8 cellular contexts compared by ENCODE assay signal in the genomic region with DNA sequence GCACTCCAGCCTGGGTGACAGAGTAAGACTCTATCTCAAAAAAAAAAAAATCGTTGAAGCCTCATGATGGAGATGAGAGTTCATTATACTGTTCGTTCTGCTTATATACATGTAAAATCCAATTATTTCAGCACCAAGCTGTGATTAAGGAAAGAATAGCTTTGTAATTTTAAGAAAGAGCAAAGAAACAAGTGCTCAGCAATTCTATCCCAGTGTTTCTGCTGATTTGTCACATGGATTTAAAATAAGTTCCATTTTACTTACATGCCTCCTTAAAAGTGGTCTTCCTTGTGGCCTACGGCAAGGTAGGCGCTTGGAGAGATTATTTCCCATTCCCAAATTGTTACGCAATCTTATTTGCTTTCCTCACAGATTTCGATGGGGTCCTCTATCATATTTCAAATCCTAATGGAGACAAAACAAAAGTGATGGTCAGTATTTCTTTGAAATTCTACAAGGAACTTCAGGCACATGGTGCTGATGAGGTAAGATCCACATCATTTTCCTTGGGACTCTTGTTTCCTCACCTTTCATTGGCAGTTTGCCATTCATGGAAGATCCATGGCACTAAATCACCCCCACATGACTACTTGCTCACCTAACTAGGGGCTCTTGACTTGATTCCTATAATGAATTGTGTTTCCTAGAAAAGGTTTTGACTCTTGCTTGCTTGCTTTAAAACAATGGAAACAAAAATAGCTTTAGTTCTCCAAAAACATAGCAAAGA. TPM values are rescaled to one million over a fixed set of nuclear protein-coding genes. Genes with fewer than 3 reads are reported as not detected.
DNase-seq lines count a peak whose midpoint lies in the region; ATAC-seq and TF ChIP-seq lines count a peak whose summit lies in the region.

No MANE protein-coding gene starts in this region.

- H3K36me3 ChIP-seq in CD8-positive, alpha-beta T cell (ENCODE audit: insufficient read depth, low read length), result peaks cover 42% of the 10 kb centered on the region
- H3K36me3 ChIP-seq in MM.1S (replicated peaks; ENCODE audit: insufficient read depth, low read length) (peaks cover 8% of the 10 kb centered on the region), osteoblast (ENCODE audit: insufficient read depth, low read length) (peaks cover 83% of the 10 kb centered on the region)

- no peaks in the 10 kb centered on the region for H3K27me3 Mint-ChIP-seq in CD8-positive, alpha-beta T cell (ENCODE audit: low read depth)

- CTCF ChIA-PET in CD8-positive, alpha-beta T cell (lab: Charles Lee), result interaction anchor here (0.8 to 2.0 kb wide), 7 partner anchors 8 to 55 kb away, joined by 3 to 10 read pairs (median 4); partner anchors contain the start of genes AAMP and PNKD

- H3K4me2 ChIP-seq in MM.1S (ENCODE audit: low read depth, low read length) (peak overlapping the region; percentile 64), osteoblast (ENCODE audit: insufficient read depth, low read length) (peak overlapping the region; percentile 61)

- H3K27me3 ChIP-seq in CD8-positive, alpha-beta T cell (ENCODE audit: insufficient read depth, low read length), result no peaks in the 10 kb centered on the region
- H3K27me3 ChIP-seq in MM.1S (replicated peaks; ENCODE audit: insufficient read depth, low read length) (no peaks in the 10 kb centered on the region), osteoblast (ENCODE audit: insufficient read depth, low read length) (no peaks in the 10 kb centered on the region)

- H2AFZ ChIP-seq in MM.1S (ENCODE audit: low read length) (no peak overlapping the region), osteoblast (ENCODE audit: low read length) (no peak overlapping the region)

- peaks cover 85% of the 10 kb centered on the region for H3K36me3 Mint-ChIP-seq in CD8-positive, alpha-beta T cell

- POLR2A ChIA-PET in CD8-positive, alpha-beta T cell (lab: Charles Lee), result interaction anchor here (0.6 to 9.4 kb wide), 4 partner anchors 10 to 163 kb away, joined by 3 to 94 read pairs (median 4); partner anchors contain the start of gene ARPC2

- peaks cover 80% of the 10 kb centered on the region for H3K4me1 Mint-ChIP-seq in CD8-positive, alpha-beta T cell (ENCODE audit: low read depth)

- peaks cover 59% of the 10 kb centered on the region for H3F3A ChIP-seq in MM.1S (ENCODE audit: insufficient read depth, low read length)

- no peak for ATAC-seq in CD8-positive, alpha-beta T cell

- no peak for TF ChIP-seq CTCF in CD8-positive, alpha-beta T cell (IDR thresholded peaks at IDR 0.05)
- TF ChIP-seq CTCF in MM.1S (IDR thresholded peaks at IDR 0.05; ENCODE audit: low read length), result no peak
- TF ChIP-seq CTCF in osteoblast (IDR thresholded peaks at IDR 0.05; ENCODE audit: extremely low read depth, low read depth, low read length), result no peak

- H3K9me3 ChIP-seq in CD8-positive, alpha-beta T cell (ENCODE audit: low read length), result no peaks in the 10 kb centered on the region
- no peaks in the 10 kb centered on the region for H3K9me3 ChIP-seq in MM.1S (replicated peaks; ENCODE audit: insufficient read depth, low read length)
- no peaks in the 10 kb centered on the region for H3K9me3 ChIP-seq in osteoblast (ENCODE audit: low read depth, low read length)

- H4K20me1 ChIP-seq in MM.1S (ENCODE audit: insufficient read depth, low read length) (peaks cover 3% of the 10 kb centered on the region; the same call in 1 of the 2 replicates), osteoblast (ENCODE audit: insufficient read depth, low read length) (peaks cover 28% of the 10 kb centered on the region)

- no peak overlapping the region for H3K4me3 ChIP-seq in CD8-positive, alpha-beta T cell (ENCODE audit: low read depth, low read length)
- H3K4me3 ChIP-seq in MM.1S (ENCODE audit: low read length) (peak overlapping the region; percentile 26), osteoblast (ENCODE audit: insufficient read depth, low read length) (peak overlapping the region; percentile 11)

- H3K4me1 ChIP-seq in CD8-positive, alpha-beta T cell (ENCODE audit: insufficient read depth, low read length), result peaks cover 71% of the 10 kb centered on the region
- H3K4me1 ChIP-seq in MM.1S (ENCODE audit: low read length) (peaks cover 67% of the 10 kb centered on the region), osteoblast (ENCODE audit: insufficient read depth, low read length) (peaks cover 36% of the 10 kb centered on the region)

- no peaks in the 10 kb centered on the region for H3K9me3 Mint-ChIP-seq in CD8-positive, alpha-beta T cell

- no peak for DNase-seq in CD8-positive, alpha-beta T cell
- no peak for DNase-seq in MM.1S
- DNase-seq in caudate nucleus (lab: John Stamatoyannopoulos, UW), result peak in 1 of 61 donors; percentile 34
- DNase-seq in osteoblast (ENCODE audit: insufficient read length, low spot score, missing footprints), result peak; percentile 48
- DNase-seq in UCSD-AML1 (lab: John Stamatoyannopoulos, UW; ENCODE audit: unreplicated experiment), result no peak
- DNase-seq in ureter (ENCODE audit: low spot score), result no peak
- DNase-seq in posterior vena cava (ENCODE audit: low spot score), result no peak
- no peak for DNase-seq in NCI-H2029 treated with DMSO at 0.1 percent for 48 hours (lab: John Stamatoyannopoulos, UW)

- peak overlapping the region; percentile 9; the same call in 1 of the 2 replicates for H3K9ac ChIP-seq in MM.1S (ENCODE audit: low read length)

- intact Hi-C loops in CD8-positive, alpha-beta T cell (cut with DNase I, micrococcal nuclease), result loop anchor here (1.0 to 5.0 kb wide), 3 partner anchors 10 to 41 kb away; no protein-coding TSS in a partner anchor
- intact Hi-C loops in posterior vena cava (cut with DNase I), result no loop called here

- no peak overlapping the region for H3K27ac ChIP-seq in CD8-positive, alpha-beta T cell (ENCODE audit: low read depth, low read length)
- H3K27ac ChIP-seq in MM.1S (ENCODE audit: low read length) (peak overlapping the region; percentile 92), caudate nucleus (ENCODE audit: low read depth, low read length) (peak overlapping the region; percentile 28), osteoblast (ENCODE audit: low read depth, low read length) (peak overlapping the region; percentile 73)

- no peaks in the 10 kb centered on the region for H3K9me2 ChIP-seq in MM.1S (replicated peaks; ENCODE audit: insufficient read depth, low read length)

- H3K27ac Mint-ChIP-seq in CD8-positive, alpha-beta T cell, result peak overlapping the region; percentile 89

- H3K4me3 Mint-ChIP-seq in CD8-positive, alpha-beta T cell, result peak overlapping the region; percentile 44

- peaks cover 76% of the 10 kb centered on the region for H3K79me2 ChIP-seq in MM.1S (ENCODE audit: low read length)
- peaks cover 71% of the 10 kb centered on the region for H3K79me2 ChIP-seq in osteoblast (ENCODE audit: insufficient read depth, low read length)

RNA-seq across cellular contexts. Expression of gene ARPC2, which starts 11.5 kb away (rescaled TPM):
- total RNA-seq in CD8-positive, alpha-beta T cell, result 100 to 1,000 TPM; 521 to 547 TPM
- 301 and 315 TPM in 2 replicates for total RNA-seq in osteoblast
- 520 TPM for total RNA-seq in ureter
- 100 to 1,000 TPM; 258 to 291 TPM for total RNA-seq in posterior vena cava

RNA-seq across cellular contexts. Expression of gene GPBAR1, which starts 32.3 kb away (rescaled TPM):
- total RNA-seq in CD8-positive, alpha-beta T cell, result 1 to 10 TPM; 2.2 to 2.5 TPM
- total RNA-seq in osteoblast (0.36 TPM in 1 of 2 replicates, not detected in the other), ureter (1.5 TPM), posterior vena cava (1 to 10 TPM; 1.2 to 4.2 TPM)

RNA-seq across cellular contexts. Expression of gene AAMP, which starts 41.4 kb away (rescaled TPM):
- total RNA-seq in CD8-positive, alpha-beta T cell, result 10 to 100 TPM; 44.7 to 50.4 TPM
- total RNA-seq in osteoblast (85.7 and 97.0 TPM in 2 replicates), ureter (82.0 TPM), posterior vena cava (10 to 100 TPM; 43.3 to 45.0 TPM)

RNA-seq across cellular contexts. Expression of gene PNKD, which starts 41.8 kb away (rescaled TPM):
- 1 to 10 TPM; 7.1 to 7.2 TPM for total RNA-seq in CD8-positive, alpha-beta T cell
- 23.2 and 24.2 TPM in 2 replicates for total RNA-seq in osteoblast
- 66.2 TPM for total RNA-seq in ureter
- 10 to 100 TPM; 29.8 to 45.3 TPM for total RNA-seq in posterior vena cava

Comparison
In these comparisons a context has a peak if more than half of its experiments do, and no peak if none do; other contexts are left out.
1. intact Hi-C loops: an anchor here in CD8-positive, alpha-beta T cell (1.0 to 5.0 kb wide); none called in posterior vena cava.